24 cellular contexts compared by ENCODE assay signal in the genomic region with DNA sequence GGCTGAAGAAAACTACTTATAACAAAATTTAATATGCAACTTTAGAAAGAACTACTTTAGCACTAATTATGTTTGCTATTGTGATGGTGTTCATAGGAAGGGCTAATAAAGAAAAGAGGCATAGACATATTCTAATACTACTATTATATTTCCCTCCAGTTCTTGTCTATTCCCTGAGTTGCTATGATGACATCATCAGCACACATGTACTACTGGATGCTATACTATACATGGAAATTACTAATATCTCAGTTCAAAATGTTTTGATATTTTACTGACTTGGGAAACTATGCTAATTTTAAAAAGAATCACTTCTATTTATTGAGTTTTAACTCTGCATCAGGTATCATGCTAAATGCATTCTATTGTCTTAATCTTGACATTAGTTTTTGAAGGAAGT.
DNase-seq lines count a peak whose midpoint lies in the region; ATAC-seq and TF ChIP-seq lines count a peak whose summit lies in the region.
"Had no signal": no experiment of that assay in that cellular context is flagged by ENCODE, and none has a peak within 500 bp of the region (broad histone marks: within the 10 kb centered on the region; RNA-seq: fewer than 3 reads in every experiment).

No MANE protein-coding gene starts in this region.

- H3K27me3 ChIP-seq in esophagus muscularis mucosa: no peaks in the 10 kb centered on the region
- no peaks in the 10 kb centered on the region for H3K27me3 ChIP-seq in thoracic aorta (replicated peaks; ENCODE audit: insufficient read depth)
- H3K27me3 ChIP-seq: brain microvascular endothelial cell, stomach, upper lobe of right lung had no signal

- no peak overlapping the region for H3K9ac ChIP-seq in SK-N-MC (ENCODE audit: insufficient read length)

- H3K4me3 ChIP-seq in SK-N-MC (no peak overlapping the region), esophagus muscularis mucosa (no peak overlapping the region), thoracic aorta (peak overlapping the region; percentile 60)
- H3K4me3 ChIP-seq: lung, mucosa of descending colon, prostate gland, upper lobe of right lung had no signal

- no peak for TF ChIP-seq POLR2A in esophagus muscularis mucosa (IDR thresholded peaks at IDR 0.05; ENCODE audit: low read depth)

- intact Hi-C loops in Calu3 (cut with micrococcal nuclease; ENCODE audit: unreplicated experiment) (no loop called here), esophagus muscularis mucosa (cut with DNase I) (no loop called here)

- no peaks in the 10 kb centered on the region for H3K27me3 Mint-ChIP-seq in Calu3 (ENCODE audit: unreplicated experiment)
- H3K27me3 Mint-ChIP-seq: IgD-negative memory B cell had no signal

- TF ChIP-seq CTCF in Calu3 (IDR thresholded peaks at IDR 0.05; ENCODE audit: unreplicated experiment): no peak
- no peak for TF ChIP-seq CTCF in esophagus muscularis mucosa (IDR thresholded peaks at IDR 0.05)
- no peak for TF ChIP-seq CTCF in thoracic aorta (IDR thresholded peaks at IDR 0.05)

- peak overlapping the region; percentile 81 for H3K27ac Mint-ChIP-seq in Calu3 (ENCODE audit: unreplicated experiment)
- H3K27ac Mint-ChIP-seq: activated CD8-positive, alpha-beta T cell treated with anti-CD3 and anti-CD28 coated beads, Interleukin-2, amount 10 ng/mL, durations not matched to agents 7 days and 5 days; activated naive CD8-positive, alpha-beta T cell treated with anti-CD3 and anti-CD28 coated beads, Interleukin-2, amount 50 U/mL, for 24 hours; IgD-negative memory B cell; nephron progenitor cell had no signal

- ATAC-seq in thoracic aorta (ENCODE audit: insufficient number of reproducible peaks, low FRiP score, low read depth) (no peak), HG03442 (IDR thresholded peaks at IDR 0.05; ENCODE audit: unreplicated experiment) (no peak)
- ATAC-seq: activated CD8-positive, alpha-beta T cell treated with anti-CD3 and anti-CD28 coated beads, Interleukin-2, amount 10 ng/mL, durations not matched to agents 7 days and 5 days; activated naive CD8-positive, alpha-beta T cell treated with anti-CD3 and anti-CD28 coated beads, Interleukin-2, amount 50 U/mL, for 24 hours had no signal

- H3K36me3 ChIP-seq in SK-N-MC (ENCODE audit: insufficient read depth, low read length) (no peaks in the 10 kb centered on the region), esophagus muscularis mucosa (no peaks in the 10 kb centered on the region), thoracic aorta (no peaks in the 10 kb centered on the region)
- H3K36me3 ChIP-seq: brain microvascular endothelial cell, prostate gland, stomach, upper lobe of right lung had no signal

- no TSS peak for BruUV-seq in Calu3 (replicated peaks; lab: Mats Ljungman, UMichigan)

- H3K27ac ChIP-seq in SK-N-MC (peak overlapping the region; percentile 95), esophagus muscularis mucosa (replicated peaks in 1 of 4) (peak overlapping the region; percentile 68 to 76 (median 70)), thoracic aorta (peak overlapping the region; percentile 64 to 73)
- H3K27ac ChIP-seq: prostate gland had no signal

- CTCF ChIA-PET in Calu3 (lab: Charles Lee): no interaction called here

- no peaks in the 10 kb centered on the region for H3K9me3 ChIP-seq in SK-N-MC (ENCODE audit: low read depth, low read length)
- no peaks in the 10 kb centered on the region for H3K9me3 ChIP-seq in esophagus muscularis mucosa
- no peaks in the 10 kb centered on the region for H3K9me3 ChIP-seq in thoracic aorta
- H3K9me3 ChIP-seq: mucosa of descending colon, prostate gland, stomach, upper lobe of right lung had no signal

- peaks cover 78% of the 10 kb centered on the region for H3K4me1 Mint-ChIP-seq in Calu3 (ENCODE audit: low read depth, unreplicated experiment)

- no peak for DNase-seq in Calu3
- DNase-seq in SK-N-MC (ENCODE audit: low read depth, low spot score): no peak
- no peak for DNase-seq in esophagus muscularis mucosa (ENCODE audit: extremely low spot score)
- DNase-seq in thoracic aorta (ENCODE audit: low spot score): no peak
- no peak for DNase-seq in amygdala (lab: John Stamatoyannopoulos, UW)
- no peak for DNase-seq in AG20443 (ENCODE audit: low spot score)
- DNase-seq: activated CD4-positive, alpha-beta T cell treated with anti-CD3 and anti-CD28 coated beads for 1 hour; activated CD8-positive, alpha-beta T cell treated with anti-CD3 and anti-CD28 coated beads, Interleukin-2, amount 10 ng/mL, durations not matched to agents 7 days and 5 days; activated gamma-delta T cell; activated naive CD8-positive, alpha-beta T cell treated with anti-CD3 and anti-CD28 coated beads, Interleukin-2, amount 50 U/mL, for 24 hours; activated T-cell treated with anti-CD3 and anti-CD28 coated beads for 4 hours; cortex of kidney; HCEC 1CT; NCI-H1417 treated with DMSO at 0.1 percent for 48 hours; NCI-H446 had no signal

- TF ChIP-seq EP300 in esophagus muscularis mucosa (IDR thresholded peaks at IDR 0.05): no peak

- no peaks in the 10 kb centered on the region for H3K9me3 Mint-ChIP-seq in Calu3 (ENCODE audit: low read depth, unreplicated experiment)
- H3K9me3 Mint-ChIP-seq: activated naive CD8-positive, alpha-beta T cell treated with anti-CD3 and anti-CD28 coated beads, Interleukin-2, amount 50 U/mL, for 24 hours; nephron progenitor cell had no signal

- H3K4me1 ChIP-seq in esophagus muscularis mucosa (peaks cover 13 to 47% (median 44%) of the 10 kb centered on the region in 4 donors), thoracic aorta (ENCODE audit: control insufficient read depth in 1 of 2, low read depth in 2 of 2) (peaks cover 39 to 65% of the 10 kb centered on the region in 2 donors)
- H3K4me1 ChIP-seq: prostate gland had no signal

- H3K36me3 Mint-ChIP-seq in Calu3 (ENCODE audit: insufficient read depth, unreplicated experiment): peaks cover 26% of the 10 kb centered on the region

- H3K4me3 Mint-ChIP-seq in Calu3 (ENCODE audit: low read depth, unreplicated experiment): peak overlapping the region; percentile 78
- H3K4me3 Mint-ChIP-seq: activated CD8-positive, alpha-beta T cell treated with anti-CD3 and anti-CD28 coated beads, Interleukin-2, amount 10 ng/mL, durations not matched to agents 7 days and 5 days; activated naive CD8-positive, alpha-beta T cell treated with anti-CD3 and anti-CD28 coated beads, Interleukin-2, amount 50 U/mL, for 24 hours; nephron progenitor cell had no signal
